14 cellular contexts compared by ENCODE assay signal in genomic region chr3:197567900-197568685, GRCh38.
"Had no signal": no experiment of that assay in that cellular context is flagged by ENCODE, and none has a peak within 500 bp of the region (broad histone marks: within the 10 kb centered on the region; RNA-seq: fewer than 3 reads in every experiment).

No MANE protein-coding gene starts in this region.

- H3K36me3 ChIP-seq: esophagus muscularis mucosa, lower lobe of right lung had no signal

- H3K4me1 Mint-ChIP-seq: mesothelial cell of epicardium had no signal

- H3K4me1 ChIP-seq: esophagus muscularis mucosa, lower lobe of right lung, neural progenitor cell had no signal

- H3K27ac ChIP-seq: coronary artery, esophagus muscularis mucosa, lower lobe of right lung, neural progenitor cell had no signal

- H3K27ac Mint-ChIP-seq: activated T-cell treated with anti-CD3 and anti-CD28 coated beads, Interleukin-2, amount 50 U/mL, for 24 hours; mesothelial cell of epicardium; neural progenitor cell; stimulated activated memory B cell treated with anti-CD40 and anti-IgM and Interleukin-4, amounts not matched to agents 10 μg/mL and 1 μg/mL and 100 μg/mL, for 72 hours had no signal

- DNase-seq: activated CD4-positive, alpha-beta T cell treated with anti-CD3 and anti-CD28 coated beads for 1 hour; activated CD4-positive, alpha-beta T cell treated with anti-CD3 and anti-CD28 coated beads, Interleukin-2, amount 50 U/mL, for 48 hours; activated naive CD4-positive, alpha-beta T cell treated with anti-CD3 and anti-CD28 coated beads, Interleukin-2, amount 50 U/mL, for 16 hours; activated T-cell treated with anti-CD3 and anti-CD28 coated beads, Interleukin-2, amount 50 U/mL, for 24 hours; effector CD4-positive, alpha-beta T cell; lower lobe of right lung; stimulated activated CD4-positive, alpha-beta T cell treated with anti-CD3 and anti-CD28 coated beads, Interleukin-2, amount 100 ng/mL, for 48 hours; T-helper 1 cell; trophoblast cell had no signal

- H3K4me3 Mint-ChIP-seq: activated T-cell treated with anti-CD3 and anti-CD28 coated beads, Interleukin-2, amount 50 U/mL, for 24 hours; mesothelial cell of epicardium; neural progenitor cell; stimulated activated memory B cell treated with anti-CD40 and anti-IgM and Interleukin-4, amounts not matched to agents 10 μg/mL and 1 μg/mL and 100 μg/mL, for 72 hours had no signal

- H3K9me3 ChIP-seq: esophagus muscularis mucosa, lower lobe of right lung had no signal

- H3K27me3 ChIP-seq: neural progenitor cell had no signal

- H3K4me3 ChIP-seq: coronary artery, esophagus muscularis mucosa, lower lobe of right lung, neural progenitor cell had no signal

- ATAC-seq: lower lobe of right lung; stimulated activated memory B cell treated with anti-CD40 and anti-IgM and Interleukin-4, amounts not matched to agents 10 μg/mL and 1 μg/mL and 100 μg/mL, for 72 hours had no signal
